Comparison of ENCODE assay signal across 9 cellular contexts in genomic region chrX:13005671-13006473, GRCh38. TPM values are rescaled to one million over a fixed set of nuclear protein-coding genes. Genes with fewer than 3 reads are reported as not detected.
A peak's percentile ranks its signal among the peaks of the same experiment; 100 is the strongest.
DNase-seq lines count a peak whose midpoint lies in the region; ATAC-seq lines count a peak whose summit lies in the region.
"Had no signal": no experiment of that assay in that cellular context is flagged by ENCODE, and none has a peak within 500 bp of the region (broad histone marks: within the 10 kb centered on the region; RNA-seq: fewer than 3 reads in every experiment).

No MANE protein-coding gene starts in this region.

- no peaks in the 10 kb centered on the region for H3K9me3 Mint-ChIP-seq in activated T-cell treated with anti-CD3 and anti-CD28 coated beads, Interleukin-2, amount 50 U/mL, for 72 hours
- H3K9me3 Mint-ChIP-seq in activated CD4-positive, alpha-beta T cell treated with anti-CD3 and anti-CD28 coated beads, Interleukin-2, amount 10 ng/mL, durations not matched to agents 7 days and 5 days, result no peaks in the 10 kb centered on the region

- POLR2A ChIA-PET in activated CD4-positive, alpha-beta T cell treated with anti-CD3 and anti-CD28 coated beads, Interleukin-2, amount 10 ng/mL, durations not matched to agents 7 days and 5 days (lab: Charles Lee), result interaction anchor here (0.8 kb wide), 1 partner anchor 28 kb away, joined by 3 read pairs; no protein-coding TSS in a partner anchor

- no peak for DNase-seq in activated T-cell treated with anti-CD3 and anti-CD28 coated beads, Interleukin-2, amount 50 U/mL, for 72 hours
- no peak for DNase-seq in activated T-cell treated with anti-CD3 and anti-CD28 coated beads, Interleukin-2, amount 50 U/mL, for 1 hour
- DNase-seq in activated CD4-positive, alpha-beta T cell treated with anti-CD3 and anti-CD28 coated beads, Interleukin-2, amount 10 ng/mL, durations not matched to agents 7 days and 5 days, result no peak
- DNase-seq in pons (ENCODE audit: low spot score) (peak; percentile 36), AML-193 (lab: John Stamatoyannopoulos, UW) (no peak), SKM-1 (lab: John Stamatoyannopoulos, UW; ENCODE audit: unreplicated experiment) (no peak), hippocampal formation (lab: John Stamatoyannopoulos, UW) (no peak)

- peak overlapping the region; percentile 99 for H3K27ac Mint-ChIP-seq in activated T-cell treated with anti-CD3 and anti-CD28 coated beads, Interleukin-2, amount 50 U/mL, for 72 hours
- H3K27ac Mint-ChIP-seq in activated CD4-positive, alpha-beta T cell treated with anti-CD3 and anti-CD28 coated beads, Interleukin-2, amount 10 ng/mL, durations not matched to agents 7 days and 5 days, result peak overlapping the region; percentile 98

- peaks cover 11% of the 10 kb centered on the region for H3K27me3 Mint-ChIP-seq in activated T-cell treated with anti-CD3 and anti-CD28 coated beads, Interleukin-2, amount 50 U/mL, for 72 hours (ENCODE audit: low read depth)
- H3K27me3 Mint-ChIP-seq in activated CD4-positive, alpha-beta T cell treated with anti-CD3 and anti-CD28 coated beads, Interleukin-2, amount 10 ng/mL, durations not matched to agents 7 days and 5 days, result no peaks in the 10 kb centered on the region

- ATAC-seq in activated T-cell treated with anti-CD3 and anti-CD28 coated beads, Interleukin-2, amount 50 U/mL, for 72 hours (replicated peaks in 1 of 2), result peak; percentile 63 to 68
- peak; percentile 41 for ATAC-seq in HG03097 (IDR thresholded peaks at IDR 0.05; ENCODE audit: low FRiP score, unreplicated experiment)

- peak overlapping the region; percentile 75 to 94 for H3K4me3 Mint-ChIP-seq in activated T-cell treated with anti-CD3 and anti-CD28 coated beads, Interleukin-2, amount 50 U/mL, for 72 hours
- peak overlapping the region; percentile 51 for H3K4me3 Mint-ChIP-seq in activated CD4-positive, alpha-beta T cell treated with anti-CD3 and anti-CD28 coated beads, Interleukin-2, amount 10 ng/mL, durations not matched to agents 7 days and 5 days

- peaks cover 76% of the 10 kb centered on the region for H3K4me1 Mint-ChIP-seq in activated T-cell treated with anti-CD3 and anti-CD28 coated beads, Interleukin-2, amount 50 U/mL, for 72 hours (ENCODE audit: low read depth)
- H3K4me1 Mint-ChIP-seq in activated CD4-positive, alpha-beta T cell treated with anti-CD3 and anti-CD28 coated beads, Interleukin-2, amount 10 ng/mL, durations not matched to agents 7 days and 5 days, result peaks cover 76% of the 10 kb centered on the region

- CTCF ChIA-PET in activated CD4-positive, alpha-beta T cell treated with anti-CD3 and anti-CD28 coated beads, Interleukin-2, amount 10 ng/mL, durations not matched to agents 7 days and 5 days (lab: Charles Lee), result interaction anchor here (0.7 to 1.9 kb wide), 3 partner anchors 17 to 73 kb away, joined by 3 to 7 read pairs (median 3); no protein-coding TSS in a partner anchor

- H3K36me3 Mint-ChIP-seq in activated T-cell treated with anti-CD3 and anti-CD28 coated beads, Interleukin-2, amount 50 U/mL, for 72 hours (ENCODE audit: insufficient read depth in 2 of 2), result peaks cover 0 to 1% of the 10 kb centered on the region in 2 donors
- H3K36me3 Mint-ChIP-seq in activated CD4-positive, alpha-beta T cell treated with anti-CD3 and anti-CD28 coated beads, Interleukin-2, amount 10 ng/mL, durations not matched to agents 7 days and 5 days (ENCODE audit: low read depth), result peaks cover 4% of the 10 kb centered on the region

RNA-seq across cellular contexts. Expression of gene TMSB4X, which starts 31.0 kb away (rescaled TPM):
- total RNA-seq in activated T-cell treated with anti-CD3 and anti-CD28 coated beads, Interleukin-2, amount 50 U/mL, for 72 hours, result 1,000 to 10,000 TPM; 4,011 to 4,477 TPM
- 1,000 to 10,000 TPM; 9,113 to 9,418 TPM for total RNA-seq in activated CD4-positive, alpha-beta T cell treated with anti-CD3 and anti-CD28 coated beads, Interleukin-2, amount 10 ng/mL, durations not matched to agents 7 days and 5 days

RNA-seq across cellular contexts. Expression of gene FAM9C, which starts 38.5 kb away (rescaled TPM):
- under 1 TPM in 1 of 2 donors, not detected in 1; 0.09 TPM for total RNA-seq in activated T-cell treated with anti-CD3 and anti-CD28 coated beads, Interleukin-2, amount 50 U/mL, for 72 hours
- not detected for total RNA-seq in activated CD4-positive, alpha-beta T cell treated with anti-CD3 and anti-CD28 coated beads, Interleukin-2, amount 10 ng/mL, durations not matched to agents 7 days and 5 days
- total RNA-seq: Daoy had no signal
